ENCODE assay signal across 1 cellular context in the genomic region with DNA sequence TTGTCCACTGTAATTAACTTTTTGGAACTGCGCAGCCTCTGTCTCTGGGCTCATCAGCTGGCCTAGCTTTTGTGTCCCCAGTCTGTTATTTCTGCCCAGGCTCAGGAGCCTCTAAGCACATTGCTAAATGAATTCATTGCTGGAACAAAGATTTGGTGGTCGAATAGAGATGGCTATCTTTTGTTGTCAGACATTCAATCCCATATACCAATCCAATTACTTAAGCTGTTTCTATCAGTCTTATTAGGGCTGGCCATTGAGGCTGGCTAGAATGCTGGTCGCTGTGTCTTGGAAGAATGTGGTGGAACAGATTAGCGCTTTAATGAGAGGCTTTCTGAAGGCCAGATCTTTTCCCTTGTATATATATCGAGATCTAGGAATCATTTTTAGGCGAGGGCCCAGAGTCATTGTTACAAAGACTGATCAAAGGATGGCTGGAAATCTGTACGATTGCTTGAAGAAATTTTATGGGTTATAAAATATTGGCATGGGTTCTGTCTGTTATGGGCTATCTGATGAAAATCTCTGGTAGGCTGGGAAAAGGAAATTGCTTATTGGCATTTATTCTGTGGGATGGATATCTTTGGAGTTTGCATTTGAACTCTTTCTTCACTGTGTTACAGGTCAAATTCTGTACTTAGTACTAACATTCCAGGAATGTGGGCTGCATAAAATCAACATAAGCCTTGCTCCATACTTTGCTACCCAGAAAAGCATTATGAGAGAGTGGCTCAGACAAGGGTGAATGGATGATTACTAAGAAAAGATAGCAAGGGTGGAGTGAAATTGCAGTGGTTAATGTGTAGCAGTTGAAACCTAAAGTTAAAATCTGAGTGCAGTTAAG.
A peak's percentile ranks its signal among the peaks of the same experiment; 100 is the strongest.
TF ChIP-seq lines count a peak whose summit lies in the region.

No MANE protein-coding gene starts in this region.

TF ChIP-seq in HepG2, 621 proteins besides CTCF, POLR2A, EP300 and RAD21 (continued from another document and continues in another):
- TF ChIP-seq, protein P1, sequence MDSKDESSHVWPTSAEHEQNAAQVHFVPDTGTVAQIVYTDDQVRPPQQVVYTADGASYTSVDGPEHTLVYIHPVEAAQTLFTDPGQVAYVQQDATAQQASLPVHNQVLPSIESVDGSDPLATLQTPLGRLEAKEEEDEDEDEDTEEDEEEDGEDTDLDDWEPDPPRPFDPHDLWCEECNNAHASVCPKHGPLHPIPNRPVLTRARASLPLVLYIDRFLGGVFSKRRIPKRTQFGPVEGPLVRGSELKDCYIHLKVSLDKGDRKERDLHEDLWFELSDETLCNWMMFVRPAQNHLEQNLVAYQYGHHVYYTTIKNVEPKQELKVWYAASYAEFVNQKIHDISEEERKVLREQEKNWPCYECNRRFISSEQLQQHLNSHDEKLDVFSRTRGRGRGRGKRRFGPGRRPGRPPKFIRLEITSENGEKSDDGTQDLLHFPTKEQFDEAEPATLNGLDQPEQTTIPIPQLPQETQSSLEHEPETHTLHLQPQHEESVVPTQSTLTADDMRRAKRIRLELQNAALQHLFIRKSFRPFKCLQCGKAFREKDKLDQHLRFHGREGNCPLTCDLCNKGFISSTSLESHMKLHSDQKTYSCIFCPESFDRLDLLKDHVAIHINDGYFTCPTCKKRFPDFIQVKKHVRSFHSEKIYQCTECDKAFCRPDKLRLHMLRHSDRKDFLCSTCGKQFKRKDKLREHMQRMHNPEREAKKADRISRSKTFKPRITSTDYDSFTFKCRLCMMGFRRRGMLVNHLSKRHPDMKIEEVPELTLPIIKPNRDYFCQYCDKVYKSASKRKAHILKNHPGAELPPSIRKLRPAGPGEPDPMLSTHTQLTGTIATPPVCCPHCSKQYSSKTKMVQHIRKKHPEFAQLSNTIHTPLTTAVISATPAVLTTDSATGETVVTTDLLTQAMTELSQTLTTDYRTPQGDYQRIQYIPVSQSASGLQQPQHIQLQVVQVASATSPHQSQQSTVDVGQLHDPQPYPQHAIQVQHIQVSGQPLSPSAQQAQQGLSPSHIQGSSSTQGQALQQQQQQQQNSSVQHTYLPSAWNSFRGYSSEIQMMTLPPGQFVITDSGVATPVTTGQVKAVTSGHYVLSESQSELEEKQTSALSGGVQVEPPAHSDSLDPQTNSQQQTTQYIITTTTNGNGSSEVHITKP (CRISPR knock-in tag; IDR thresholded peaks at IDR 0.05; ENCODE audit: low read depth), result peak; percentile 39; the same call in 1 of the 2 replicates
- TF ChIP-seq, protein P2, sequence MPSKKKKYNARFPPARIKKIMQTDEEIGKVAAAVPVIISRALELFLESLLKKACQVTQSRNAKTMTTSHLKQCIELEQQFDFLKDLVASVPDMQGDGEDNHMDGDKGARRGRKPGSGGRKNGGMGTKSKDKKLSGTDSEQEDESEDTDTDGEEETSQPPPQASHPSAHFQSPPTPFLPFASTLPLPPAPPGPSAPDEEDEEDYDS (CRISPR knock-in tag; IDR thresholded peaks at IDR 0.05), result peak; percentile 66
- TF ChIP-seq, protein P3, sequence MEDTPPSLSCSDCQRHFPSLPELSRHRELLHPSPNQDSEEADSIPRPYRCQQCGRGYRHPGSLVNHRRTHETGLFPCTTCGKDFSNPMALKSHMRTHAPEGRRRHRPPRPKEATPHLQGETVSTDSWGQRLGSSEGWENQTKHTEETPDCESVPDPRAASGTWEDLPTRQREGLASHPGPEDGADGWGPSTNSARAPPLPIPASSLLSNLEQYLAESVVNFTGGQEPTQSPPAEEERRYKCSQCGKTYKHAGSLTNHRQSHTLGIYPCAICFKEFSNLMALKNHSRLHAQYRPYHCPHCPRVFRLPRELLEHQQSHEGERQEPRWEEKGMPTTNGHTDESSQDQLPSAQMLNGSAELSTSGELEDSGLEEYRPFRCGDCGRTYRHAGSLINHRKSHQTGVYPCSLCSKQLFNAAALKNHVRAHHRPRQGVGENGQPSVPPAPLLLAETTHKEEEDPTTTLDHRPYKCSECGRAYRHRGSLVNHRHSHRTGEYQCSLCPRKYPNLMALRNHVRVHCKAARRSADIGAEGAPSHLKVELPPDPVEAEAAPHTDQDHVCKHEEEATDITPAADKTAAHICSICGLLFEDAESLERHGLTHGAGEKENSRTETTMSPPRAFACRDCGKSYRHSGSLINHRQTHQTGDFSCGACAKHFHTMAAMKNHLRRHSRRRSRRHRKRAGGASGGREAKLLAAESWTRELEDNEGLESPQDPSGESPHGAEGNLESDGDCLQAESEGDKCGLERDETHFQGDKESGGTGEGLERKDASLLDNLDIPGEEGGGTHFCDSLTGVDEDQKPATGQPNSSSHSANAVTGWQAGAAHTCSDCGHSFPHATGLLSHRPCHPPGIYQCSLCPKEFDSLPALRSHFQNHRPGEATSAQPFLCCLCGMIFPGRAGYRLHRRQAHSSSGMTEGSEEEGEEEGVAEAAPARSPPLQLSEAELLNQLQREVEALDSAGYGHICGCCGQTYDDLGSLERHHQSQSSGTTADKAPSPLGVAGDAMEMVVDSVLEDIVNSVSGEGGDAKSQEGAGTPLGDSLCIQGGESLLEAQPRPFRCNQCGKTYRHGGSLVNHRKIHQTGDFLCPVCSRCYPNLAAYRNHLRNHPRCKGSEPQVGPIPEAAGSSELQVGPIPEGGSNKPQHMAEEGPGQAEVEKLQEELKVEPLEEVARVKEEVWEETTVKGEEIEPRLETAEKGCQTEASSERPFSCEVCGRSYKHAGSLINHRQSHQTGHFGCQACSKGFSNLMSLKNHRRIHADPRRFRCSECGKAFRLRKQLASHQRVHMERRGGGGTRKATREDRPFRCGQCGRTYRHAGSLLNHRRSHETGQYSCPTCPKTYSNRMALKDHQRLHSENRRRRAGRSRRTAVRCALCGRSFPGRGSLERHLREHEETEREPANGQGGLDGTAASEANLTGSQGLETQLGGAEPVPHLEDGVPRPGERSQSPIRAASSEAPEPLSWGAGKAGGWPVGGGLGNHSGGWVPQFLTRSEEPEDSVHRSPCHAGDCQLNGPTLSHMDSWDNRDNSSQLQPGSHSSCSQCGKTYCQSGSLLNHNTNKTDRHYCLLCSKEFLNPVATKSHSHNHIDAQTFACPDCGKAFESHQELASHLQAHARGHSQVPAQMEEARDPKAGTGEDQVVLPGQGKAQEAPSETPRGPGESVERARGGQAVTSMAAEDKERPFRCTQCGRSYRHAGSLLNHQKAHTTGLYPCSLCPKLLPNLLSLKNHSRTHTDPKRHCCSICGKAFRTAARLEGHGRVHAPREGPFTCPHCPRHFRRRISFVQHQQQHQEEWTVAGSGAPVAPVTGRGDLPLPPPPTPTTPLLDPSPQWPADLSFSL (CRISPR knock-in tag; IDR thresholded peaks at IDR 0.05), result no peak; the same call in 1 of the 2 replicates
- TF ChIP-seq SAP130 (CRISPR knock-in tag; IDR thresholded peaks at IDR 0.05; ENCODE audit: low read depth) (peak; percentile 91), NFIB (CRISPR knock-in tag; IDR thresholded peaks at IDR 0.05; ENCODE audit: borderline replicate concordance) (no peak), RCOR2 (CRISPR knock-in tag; IDR thresholded peaks at IDR 0.05) (peak; percentile 98), ZNF761 (CRISPR knock-in tag; conservative IDR thresholded peaks at IDR 0.05) (0 out of 2 replicates have a peak, but pooled peaks have one; percentile 56), ZNF567 (CRISPR knock-in tag; IDR thresholded peaks at IDR 0.05; ENCODE audit: borderline replicate concordance) (no peak), BCL6 (CRISPR knock-in tag; IDR thresholded peaks at IDR 0.05) (peak; percentile 99), HDAC1 (CRISPR knock-in tag; IDR thresholded peaks at IDR 0.05) (peak; percentile 87), HMG20A (CRISPR knock-in tag; IDR thresholded peaks at IDR 0.05; ENCODE audit: borderline replicate concordance) (peak; percentile 97), GTF3A (CRISPR knock-in tag; conservative IDR thresholded peaks at IDR 0.05) (no peak), ZNF253 (CRISPR knock-in tag; IDR thresholded peaks at IDR 0.05; ENCODE audit: borderline replicate concordance) (no peak), TBL1XR1 (IDR thresholded peaks at IDR 0.05; ENCODE audit: borderline replicate concordance, low read length, partially characterized antibody) (peak; percentile 96), ZNF510 (CRISPR knock-in tag; IDR thresholded peaks at IDR 0.05; ENCODE audit: low read depth) (no peak), ZNF883 (CRISPR knock-in tag; IDR thresholded peaks at IDR 0.05; ENCODE audit: not compliant biosample characterization) (no peak), ZNF75D (CRISPR knock-in tag; IDR thresholded peaks at IDR 0.05; ENCODE audit: borderline replicate concordance) (no peak), CREB1 (IDR thresholded peaks at IDR 0.05) (no peak), CREB1 (CRISPR knock-in tag; IDR thresholded peaks at IDR 0.05) (peak; percentile 77), MIXL1 (CRISPR knock-in tag; IDR thresholded peaks at IDR 0.05) (peak; percentile 97), SOX5 (CRISPR knock-in tag; IDR thresholded peaks at IDR 0.05; ENCODE audit: borderline replicate concordance) (peak; percentile 94), GTF2F1 (IDR thresholded peaks at IDR 0.05; ENCODE audit: low read length) (no peak), REL (CRISPR knock-in tag; conservative IDR thresholded peaks at IDR 0.05) (no peak), ZBTB8A (CRISPR knock-in tag; IDR thresholded peaks at IDR 0.05; ENCODE audit: borderline replicate concordance, low read depth) (no peak)
- TF ChIP-seq, protein P4, sequence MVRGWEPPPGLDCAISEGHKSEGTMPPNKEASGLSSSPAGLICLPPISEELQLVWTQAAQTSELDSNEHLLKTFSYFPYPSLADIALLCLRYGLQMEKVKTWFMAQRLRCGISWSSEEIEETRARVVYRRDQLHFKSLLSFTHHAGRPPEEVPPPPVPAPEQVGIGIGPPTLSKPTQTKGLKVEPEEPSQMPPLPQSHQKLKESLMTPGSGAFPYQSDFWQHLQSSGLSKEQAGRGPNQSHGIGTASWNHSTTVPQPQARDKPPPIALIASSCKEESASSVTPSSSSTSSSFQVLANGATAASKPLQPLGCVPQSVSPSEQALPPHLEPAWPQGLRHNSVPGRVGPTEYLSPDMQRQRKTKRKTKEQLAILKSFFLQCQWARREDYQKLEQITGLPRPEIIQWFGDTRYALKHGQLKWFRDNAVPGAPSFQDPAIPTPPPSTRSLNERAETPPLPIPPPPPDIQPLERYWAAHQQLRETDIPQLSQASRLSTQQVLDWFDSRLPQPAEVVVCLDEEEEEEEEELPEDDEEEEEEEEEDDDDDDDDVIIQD (CRISPR knock-in tag; IDR thresholded peaks at IDR 0.05; ENCODE audit: low read depth), result peak; percentile 92
- TF ChIP-seq, protein P5, sequence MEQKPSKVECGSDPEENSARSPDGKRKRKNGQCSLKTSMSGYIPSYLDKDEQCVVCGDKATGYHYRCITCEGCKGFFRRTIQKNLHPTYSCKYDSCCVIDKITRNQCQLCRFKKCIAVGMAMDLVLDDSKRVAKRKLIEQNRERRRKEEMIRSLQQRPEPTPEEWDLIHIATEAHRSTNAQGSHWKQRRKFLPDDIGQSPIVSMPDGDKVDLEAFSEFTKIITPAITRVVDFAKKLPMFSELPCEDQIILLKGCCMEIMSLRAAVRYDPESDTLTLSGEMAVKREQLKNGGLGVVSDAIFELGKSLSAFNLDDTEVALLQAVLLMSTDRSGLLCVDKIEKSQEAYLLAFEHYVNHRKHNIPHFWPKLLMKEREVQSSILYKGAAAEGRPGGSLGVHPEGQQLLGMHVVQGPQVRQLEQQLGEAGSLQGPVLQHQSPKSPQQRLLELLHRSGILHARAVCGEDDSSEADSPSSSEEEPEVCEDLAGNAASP (CRISPR knock-in tag; IDR thresholded peaks at IDR 0.05; ENCODE audit: borderline replicate concordance), result peak; percentile 94
- TF ChIP-seq, protein P6, sequence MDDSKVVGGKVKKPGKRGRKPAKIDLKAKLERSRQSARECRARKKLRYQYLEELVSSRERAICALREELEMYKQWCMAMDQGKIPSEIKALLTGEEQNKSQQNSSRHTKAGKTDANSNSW (CRISPR knock-in tag; IDR thresholded peaks at IDR 0.05; ENCODE audit: borderline replicate concordance), result no peak
- TF ChIP-seq, protein P7, sequence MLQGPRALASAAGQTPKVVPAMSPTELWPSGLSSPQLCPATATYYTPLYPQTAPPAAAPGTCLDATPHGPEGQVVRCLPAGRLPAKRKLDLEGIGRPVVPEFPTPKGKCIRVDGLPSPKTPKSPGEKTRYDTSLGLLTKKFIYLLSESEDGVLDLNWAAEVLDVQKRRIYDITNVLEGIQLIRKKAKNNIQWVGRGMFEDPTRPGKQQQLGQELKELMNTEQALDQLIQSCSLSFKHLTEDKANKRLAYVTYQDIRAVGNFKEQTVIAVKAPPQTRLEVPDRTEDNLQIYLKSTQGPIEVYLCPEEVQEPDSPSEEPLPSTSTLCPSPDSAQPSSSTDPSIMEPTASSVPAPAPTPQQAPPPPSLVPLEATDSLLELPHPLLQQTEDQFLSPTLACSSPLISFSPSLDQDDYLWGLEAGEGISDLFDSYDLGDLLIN (CRISPR knock-in tag; IDR thresholded peaks at IDR 0.05; ENCODE audit: borderline replicate concordance), result no peak
- TF ChIP-seq, protein P8, sequence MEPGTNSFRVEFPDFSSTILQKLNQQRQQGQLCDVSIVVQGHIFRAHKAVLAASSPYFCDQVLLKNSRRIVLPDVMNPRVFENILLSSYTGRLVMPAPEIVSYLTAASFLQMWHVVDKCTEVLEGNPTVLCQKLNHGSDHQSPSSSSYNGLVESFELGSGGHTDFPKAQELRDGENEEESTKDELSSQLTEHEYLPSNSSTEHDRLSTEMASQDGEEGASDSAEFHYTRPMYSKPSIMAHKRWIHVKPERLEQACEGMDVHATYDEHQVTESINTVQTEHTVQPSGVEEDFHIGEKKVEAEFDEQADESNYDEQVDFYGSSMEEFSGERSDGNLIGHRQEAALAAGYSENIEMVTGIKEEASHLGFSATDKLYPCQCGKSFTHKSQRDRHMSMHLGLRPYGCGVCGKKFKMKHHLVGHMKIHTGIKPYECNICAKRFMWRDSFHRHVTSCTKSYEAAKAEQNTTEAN (CRISPR knock-in tag; conservative IDR thresholded peaks at IDR 0.05), result peak; percentile 97
- TF ChIP-seq, protein P9, sequence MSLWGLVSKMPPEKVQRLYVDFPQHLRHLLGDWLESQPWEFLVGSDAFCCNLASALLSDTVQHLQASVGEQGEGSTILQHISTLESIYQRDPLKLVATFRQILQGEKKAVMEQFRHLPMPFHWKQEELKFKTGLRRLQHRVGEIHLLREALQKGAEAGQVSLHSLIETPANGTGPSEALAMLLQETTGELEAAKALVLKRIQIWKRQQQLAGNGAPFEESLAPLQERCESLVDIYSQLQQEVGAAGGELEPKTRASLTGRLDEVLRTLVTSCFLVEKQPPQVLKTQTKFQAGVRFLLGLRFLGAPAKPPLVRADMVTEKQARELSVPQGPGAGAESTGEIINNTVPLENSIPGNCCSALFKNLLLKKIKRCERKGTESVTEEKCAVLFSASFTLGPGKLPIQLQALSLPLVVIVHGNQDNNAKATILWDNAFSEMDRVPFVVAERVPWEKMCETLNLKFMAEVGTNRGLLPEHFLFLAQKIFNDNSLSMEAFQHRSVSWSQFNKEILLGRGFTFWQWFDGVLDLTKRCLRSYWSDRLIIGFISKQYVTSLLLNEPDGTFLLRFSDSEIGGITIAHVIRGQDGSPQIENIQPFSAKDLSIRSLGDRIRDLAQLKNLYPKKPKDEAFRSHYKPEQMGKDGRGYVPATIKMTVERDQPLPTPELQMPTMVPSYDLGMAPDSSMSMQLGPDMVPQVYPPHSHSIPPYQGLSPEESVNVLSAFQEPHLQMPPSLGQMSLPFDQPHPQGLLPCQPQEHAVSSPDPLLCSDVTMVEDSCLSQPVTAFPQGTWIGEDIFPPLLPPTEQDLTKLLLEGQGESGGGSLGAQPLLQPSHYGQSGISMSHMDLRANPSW (CRISPR knock-in tag; IDR thresholded peaks at IDR 0.05; ENCODE audit: borderline replicate concordance), result no peak; the same call in 1 of the 2 replicates
- TF ChIP-seq, protein P10, sequence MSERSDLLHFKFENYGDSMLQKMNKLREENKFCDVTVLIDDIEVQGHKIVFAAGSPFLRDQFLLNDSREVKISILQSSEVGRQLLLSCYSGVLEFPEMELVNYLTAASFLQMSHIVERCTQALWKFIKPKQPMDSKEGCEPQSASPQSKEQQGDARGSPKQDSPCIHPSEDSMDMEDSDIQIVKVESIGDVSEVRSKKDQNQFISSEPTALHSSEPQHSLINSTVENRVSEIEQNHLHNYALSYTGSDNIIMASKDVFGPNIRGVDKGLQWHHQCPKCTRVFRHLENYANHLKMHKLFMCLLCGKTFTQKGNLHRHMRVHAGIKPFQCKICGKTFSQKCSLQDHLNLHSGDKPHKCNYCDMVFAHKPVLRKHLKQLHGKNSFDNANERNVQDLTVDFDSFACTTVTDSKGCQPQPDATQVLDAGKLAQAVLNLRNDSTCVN (CRISPR knock-in tag; IDR thresholded peaks at IDR 0.05; ENCODE audit: borderline replicate concordance), result 0 out of 2 replicates have a peak, but pooled peaks have one; percentile 18
